ENCODE assay signal across 11 cellular contexts in genomic region chr10:7492660-7493046, GRCh38.
DNase-seq lines count a peak whose midpoint lies in the region; ATAC-seq, FAIRE-seq and TF ChIP-seq lines count a peak whose summit lies in the region.
"Had no signal": no experiment of that assay in that cellular context is flagged by ENCODE, and none has a peak within 500 bp of the region (broad histone marks: within the 10 kb centered on the region; RNA-seq: fewer than 3 reads in every experiment).

No MANE protein-coding gene starts in this region.

- H3K9me3 ChIP-seq in ascending aorta: no peaks in the 10 kb centered on the region

- no peak overlapping the region for H3K4me3 Mint-ChIP-seq in activated CD4-positive, alpha-beta T cell treated with anti-CD3 and anti-CD28 coated beads for 36 hours
- H3K4me3 Mint-ChIP-seq in natural killer cell: peak overlapping the region; percentile 54
- H3K4me3 Mint-ChIP-seq: HFFc6 had no signal

- H3K27me3 Mint-ChIP-seq in activated CD4-positive, alpha-beta T cell treated with anti-CD3 and anti-CD28 coated beads for 36 hours: no peaks in the 10 kb centered on the region
- H3K27me3 Mint-ChIP-seq in natural killer cell (ENCODE audit: low read depth in 2 of 2): no peaks in the 10 kb centered on the region

- peaks cover 4% of the 10 kb centered on the region for H3K9me3 Mint-ChIP-seq in activated CD4-positive, alpha-beta T cell treated with anti-CD3 and anti-CD28 coated beads for 36 hours (ENCODE audit: low read depth)
- no peaks in the 10 kb centered on the region for H3K9me3 Mint-ChIP-seq in natural killer cell

- POLR2A ChIA-PET in activated CD4-positive, alpha-beta T cell treated with anti-CD3 and anti-CD28 coated beads for 36 hours (lab: Charles Lee): no interaction called here

- no peak for FAIRE-seq in urothelium cell line (lab: Jason Lieb, UNC)

- H3K36me3 Mint-ChIP-seq in activated CD4-positive, alpha-beta T cell treated with anti-CD3 and anti-CD28 coated beads for 36 hours (ENCODE audit: low read depth): no peaks in the 10 kb centered on the region
- no peaks in the 10 kb centered on the region for H3K36me3 Mint-ChIP-seq in natural killer cell

- H3K27ac Mint-ChIP-seq in activated CD4-positive, alpha-beta T cell treated with anti-CD3 and anti-CD28 coated beads for 36 hours: no peak overlapping the region
- H3K27ac Mint-ChIP-seq in natural killer cell: peak overlapping the region; percentile 22 to 39
- H3K27ac Mint-ChIP-seq: HFFc6 had no signal

- H3K4me1 Mint-ChIP-seq in activated CD4-positive, alpha-beta T cell treated with anti-CD3 and anti-CD28 coated beads for 36 hours: peaks cover 41% of the 10 kb centered on the region
- H3K4me1 Mint-ChIP-seq in natural killer cell: peaks cover 18 to 42% of the 10 kb centered on the region in 2 donors

- CTCF ChIA-PET in activated CD4-positive, alpha-beta T cell treated with anti-CD3 and anti-CD28 coated beads for 36 hours (lab: Charles Lee): interaction anchor here (0.6 to 0.9 kb wide), 3 partner anchors 13 to 173 kb away, joined by 3 to 4 read pairs (median 3); no protein-coding TSS in a partner anchor

- H3K27me3 ChIP-seq in ascending aorta: no peaks in the 10 kb centered on the region

- intact Hi-C loops in activated CD4-positive, alpha-beta T cell treated with anti-CD3 and anti-CD28 coated beads for 36 hours (cut with DNase I, micrococcal nuclease): no loop called here
- intact Hi-C loops in natural killer cell (cut with micrococcal nuclease): no loop called here
- intact Hi-C loops in ascending aorta (cut with DNase I): no loop called here

- H3K27ac ChIP-seq in ascending aorta: no peak overlapping the region

- no peaks in the 10 kb centered on the region for H3K36me3 ChIP-seq in ascending aorta

- TF ChIP-seq CTCF in natural killer cell (IDR thresholded peaks at IDR 0.05) (no peak), ascending aorta (IDR thresholded peaks at IDR 0.05) (no peak)

- no peak for DNase-seq in activated CD4-positive, alpha-beta T cell treated with anti-CD3 and anti-CD28 coated beads for 36 hours
- DNase-seq in activated CD4-positive, alpha-beta T cell treated with anti-CD3 and anti-CD28 coated beads for 1 hour: no peak
- DNase-seq in natural killer cell (no peak), ascending aorta (ENCODE audit: low spot score in 2 of 2) (no peak), urothelium cell line (ENCODE audit: low spot score) (no peak)
- DNase-seq: effector CD8-positive, alpha-beta T cell; HFFc6; midbrain had no signal

- no peak overlapping the region for H3K4me3 ChIP-seq in ascending aorta

- peak; percentile 39 for ATAC-seq in activated CD4-positive, alpha-beta T cell treated with anti-CD3 and anti-CD28 coated beads for 36 hours
- ATAC-seq in GM21529 (IDR thresholded peaks at IDR 0.05; ENCODE audit: unreplicated experiment): peak; percentile 15
- peak; percentile 21 for ATAC-seq in HG03442 (IDR thresholded peaks at IDR 0.05; ENCODE audit: unreplicated experiment)
- no peak for ATAC-seq in natural killer cell
- ATAC-seq in HG03280 (IDR thresholded peaks at IDR 0.05; ENCODE audit: unreplicated experiment): no peak

- H3K4me1 ChIP-seq in ascending aorta: no peaks in the 10 kb centered on the region

Comparison
In these comparisons a context has a peak if more than half of its experiments do, and no peak if none do; other contexts are left out.
1. ATAC-seq: peak in activated CD4-positive, alpha-beta T cell treated with anti-CD3 and anti-CD28 coated beads for 36 hours (single experiment), GM21529 (single experiment) and HG03442 (single experiment); none in natural killer cell (0 of 3) and HG03280 (single experiment).